ENCODE assay signal across 16 cellular contexts in the genomic region with DNA sequence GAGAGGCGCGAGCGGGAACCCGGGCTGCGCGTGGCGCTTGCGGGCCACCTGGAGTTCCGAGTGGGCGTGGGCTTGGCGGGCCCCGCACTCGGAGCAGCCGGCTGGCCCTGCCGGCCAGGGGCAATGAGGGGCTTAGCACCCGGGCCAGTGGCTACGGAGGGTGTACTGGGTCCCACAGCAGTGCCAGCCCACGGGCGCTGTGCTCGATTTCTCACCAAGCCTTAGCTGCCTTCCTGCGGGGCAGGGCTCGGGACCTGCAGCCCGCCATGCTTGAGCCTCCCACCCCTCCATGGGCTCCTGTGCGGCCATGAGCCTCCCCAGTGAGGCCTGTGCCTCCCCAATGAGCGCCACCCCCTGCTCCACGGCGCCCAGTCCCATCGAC. TPM values are rescaled to one million over a fixed set of nuclear protein-coding genes. Genes with fewer than 3 reads are reported as not detected.
"Had no signal": no experiment of that assay in that cellular context is flagged by ENCODE, and none has a peak within 500 bp of the region (broad histone marks: within the 10 kb centered on the region; RNA-seq: fewer than 3 reads in every experiment).

No MANE protein-coding gene starts in this region.

RNA-seq across cellular contexts. Expression of gene DNAI1, which starts 20.7 kb away (rescaled TPM):
- total RNA-seq: kidney epithelial cell; left colon; left lobe of liver; left ventricle myocardium inferior; left ventricle myocardium superior; liver; lower leg skin; lung microvascular endothelial cell; mammary epithelial cell; mesenteric fat pad; mesothelial cell of epicardium; mononuclear cell; mucosa of descending colon; naive thymus-derived CD4-positive, alpha-beta T cell had no signal
- polyA plus RNA-seq: hepatocyte; immature natural killer cell; liver; naive thymus-derived CD4-positive, alpha-beta T cell had no signal
